Comparison of ENCODE assay signal across 12 cellular contexts in genomic region chr2:109324859-109325258, GRCh38.
A peak's percentile ranks its signal among the peaks of the same experiment; 100 is the strongest.
DNase-seq lines count a peak whose midpoint lies in the region; ATAC-seq and TF ChIP-seq lines count a peak whose summit lies in the region.
"Had no signal": no experiment of that assay in that cellular context is flagged by ENCODE, and none has a peak within 500 bp of the region (broad histone marks: within the 10 kb centered on the region; RNA-seq: fewer than 3 reads in every experiment).

No MANE protein-coding gene starts in this region.

- WGBS in heart right ventricle, 2 donors: 59 to 66% methylated on average over 7 of the region's 7 CpGs

- DNase-seq in EL: peak; percentile 98
- peak in 1 of 2 donors; percentile 95 for DNase-seq in ascending aorta (ENCODE audit: low spot score in 2 of 2)
- DNase-seq in heart right ventricle: peak; percentile 38 to 55
- peak; percentile 66 to 84 for DNase-seq in gastrocnemius medialis
- DNase-seq in amygdala (lab: John Stamatoyannopoulos, UW): no peak
- DNase-seq in T-helper 9 cell: no peak
- no peak for DNase-seq in DMS 273 (lab: John Stamatoyannopoulos, UW; ENCODE audit: unreplicated experiment)
- DNase-seq: activated T-cell treated with anti-CD3 and anti-CD28 coated beads, Interleukin-2, amount 50 U/mL, for 24 hours; DMS 273 treated with DMSO at 0.1 percent for 48 hours; T-helper 1 cell had no signal

- H3K9me3 ChIP-seq in ascending aorta (no peaks in the 10 kb centered on the region), heart right ventricle (no peaks in the 10 kb centered on the region), gastrocnemius medialis (no peaks in the 10 kb centered on the region)

- intact Hi-C loops in ascending aorta (cut with DNase I) (loop anchor here (1.0 to 10.0 kb wide), 5 partner anchors 38 to 197 kb away; no protein-coding TSS in a partner anchor), heart right ventricle (cut with DNase I) (loop anchor here in 2 of 10 donors (5.0 to 10.0 kb wide), 4 partner anchors 50 to 150 kb away; no protein-coding TSS in a partner anchor), gastrocnemius medialis (cut with DNase I; ENCODE audit: low total_unique reads) (loop anchor here (5.0 kb wide), 2 partner anchors 83 to 187 kb away; no protein-coding TSS in a partner anchor)

- TF ChIP-seq CTCF in ascending aorta (IDR thresholded peaks at IDR 0.05) (no peak), heart right ventricle (IDR thresholded peaks at IDR 0.05) (no peak), gastrocnemius medialis (IDR thresholded peaks at IDR 0.05 in 4 of 5, conservative IDR thresholded peaks at IDR 0.05 in 1 of 5) (no peak)

- no peak for TF ChIP-seq POLR2A in gastrocnemius medialis (IDR thresholded peaks at IDR 0.05)

- H3K27ac ChIP-seq in ascending aorta (peak overlapping the region; percentile 81 to 88), heart right ventricle (peak overlapping the region in 8 of 10 donors; percentile 30 to 71 (median 49)), gastrocnemius medialis (peak overlapping the region; percentile 24 to 59 (median 34))
- H3K27ac ChIP-seq: foreskin keratinocyte had no signal

- ATAC-seq in heart right ventricle (peak; percentile 35 to 80 (median 68)), gastrocnemius medialis (peak; percentile 71 to 80), HG03342 (IDR thresholded peaks at IDR 0.05; ENCODE audit: unreplicated experiment) (no peak)
- ATAC-seq: foreskin keratinocyte had no signal

- H3K27me3 ChIP-seq in ascending aorta (no peaks in the 10 kb centered on the region), heart right ventricle (no peaks in the 10 kb centered on the region), gastrocnemius medialis (no peaks in the 10 kb centered on the region)
- H3K27me3 ChIP-seq: foreskin keratinocyte had no signal

- H3K4me3 ChIP-seq in ascending aorta (no peak overlapping the region), heart right ventricle (no peak overlapping the region), gastrocnemius medialis (no peak overlapping the region)

- H3K4me1 ChIP-seq in ascending aorta (peaks cover 23 to 47% of the 10 kb centered on the region in 2 donors), heart right ventricle (peaks cover 9 to 67% (median 49%) of the 10 kb centered on the region in 9 donors), gastrocnemius medialis (peaks cover 41 to 56% of the 10 kb centered on the region in 2 donors)

- no peaks in the 10 kb centered on the region for H3K36me3 ChIP-seq in ascending aorta
- H3K36me3 ChIP-seq in heart right ventricle: no peaks in the 10 kb centered on the region
- H3K36me3 ChIP-seq in gastrocnemius medialis: no peaks in the 10 kb centered on the region

- in situ Hi-C loops in gastrocnemius medialis (cut with MboI; ENCODE audit: low sequenced_read_pairs in 4 of 4): loop anchor here in 1 of 4 donors (25.0 kb wide), 1 partner anchor 188 kb away; the partner anchor contains the start of gene SH3RF3

Comparison
In these comparisons a context has a peak if more than half of its experiments do, and no peak if none do; other contexts are left out.
1. DNase-seq: peak in EL (single experiment), heart right ventricle (2 of 2) and gastrocnemius medialis (2 of 2); none in amygdala (0 of 56), T-helper 9 cell (single experiment) and DMS 273 (single experiment).
2. H3K27ac ChIP-seq: peak in every context shown above with its lines; median percentile 84 in ascending aorta; 49 in heart right ventricle; 34 in gastrocnemius medialis.